In the genomic region with DNA sequence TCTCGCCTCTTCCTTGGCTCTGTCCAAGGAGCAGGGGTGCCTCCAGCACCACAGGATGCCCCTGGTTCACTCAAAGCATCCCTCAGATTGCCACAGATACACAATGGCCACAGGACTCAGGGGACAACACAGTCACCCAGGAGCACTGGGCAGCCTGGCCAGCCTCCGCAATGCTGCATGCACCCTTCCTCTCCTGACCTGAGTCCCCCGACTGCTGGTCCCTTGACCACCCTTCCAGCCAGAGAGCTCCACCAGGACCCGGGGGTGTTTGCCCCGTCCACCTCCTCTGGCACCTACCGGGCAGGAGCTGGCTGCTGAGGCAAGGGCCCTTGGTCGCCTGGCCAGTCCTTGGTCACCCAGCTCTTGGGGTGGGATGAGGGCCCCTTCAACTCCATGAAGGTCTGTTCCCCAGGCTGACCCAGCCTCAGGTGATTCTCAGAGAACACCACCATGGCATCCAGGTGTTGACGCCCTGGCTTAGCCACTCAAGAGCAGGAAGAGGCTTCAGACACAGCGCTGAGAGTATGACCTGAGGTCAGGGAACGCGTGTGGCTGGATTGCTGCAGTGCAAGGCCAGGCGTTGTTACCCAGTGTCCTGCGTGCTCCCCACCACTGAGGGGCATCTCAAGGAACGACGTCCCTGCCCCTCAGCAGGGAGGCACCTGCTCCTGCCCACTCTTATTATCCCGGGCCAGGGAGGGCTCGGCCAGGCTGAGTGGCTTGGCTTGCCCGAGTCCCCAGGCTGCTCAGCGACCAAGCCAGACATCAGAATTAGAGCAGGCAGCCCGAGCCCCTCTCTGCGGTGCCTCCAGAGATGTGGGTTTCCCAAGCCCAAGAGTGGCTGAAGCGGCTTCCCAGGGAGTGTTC, we compare ENCODE assay signal across 17 cellular contexts. TPM values are rescaled to one million over a fixed set of nuclear protein-coding genes. Genes with fewer than 3 reads are reported as not detected.
"Had no signal": no experiment of that assay in that cellular context is flagged by ENCODE, and none has a peak within 500 bp of the region (broad histone marks: within the 10 kb centered on the region; RNA-seq: fewer than 3 reads in every experiment).

No MANE protein-coding gene starts in this region.

- H3K36me3 ChIP-seq: esophagus muscularis mucosa, gastroesophageal sphincter, heart left ventricle, left lung, lower lobe of right lung had no signal

- H3K27me3 ChIP-seq: foreskin keratinocyte had no signal

- H3K27ac ChIP-seq: coronary artery, dorsolateral prefrontal cortex, esophagus muscularis mucosa, foreskin keratinocyte, gastroesophageal sphincter, heart left ventricle, left lung, lower lobe of right lung had no signal

- ATAC-seq: foreskin keratinocyte, gastroesophageal sphincter, heart left ventricle, left cardiac atrium, left lung, left ventricle myocardium superior, lower lobe of right lung, mucosa of descending colon had no signal

- H3K4me1 ChIP-seq: esophagus muscularis mucosa, foreskin keratinocyte, gastroesophageal sphincter, heart left ventricle, left lung, lower lobe of right lung had no signal

- H3K4me3 ChIP-seq: coronary artery, dorsolateral prefrontal cortex, esophagus muscularis mucosa, gastroesophageal sphincter, heart left ventricle, left lung, lower lobe of right lung, mucosa of descending colon had no signal

- DNase-seq: dermis blood vessel endothelial cell; dorsolateral prefrontal cortex; effector CD4-positive, alpha-beta T cell; effector memory CD4-positive, alpha-beta T cell; foreskin keratinocyte; heart left ventricle; hippocampal formation; left cardiac atrium; left ventricle myocardium superior; lower lobe of right lung; mesenchymal stem cell; mucosa of descending colon had no signal

- H3K9me3 ChIP-seq: left lung, lower lobe of right lung, mucosa of descending colon had no signal

RNA-seq across cellular contexts. Expression of a gene that starts 10.2 kb away (rescaled TPM):
- total RNA-seq: epithelial cell of proximal tubule had no signal
